In the genomic region with DNA sequence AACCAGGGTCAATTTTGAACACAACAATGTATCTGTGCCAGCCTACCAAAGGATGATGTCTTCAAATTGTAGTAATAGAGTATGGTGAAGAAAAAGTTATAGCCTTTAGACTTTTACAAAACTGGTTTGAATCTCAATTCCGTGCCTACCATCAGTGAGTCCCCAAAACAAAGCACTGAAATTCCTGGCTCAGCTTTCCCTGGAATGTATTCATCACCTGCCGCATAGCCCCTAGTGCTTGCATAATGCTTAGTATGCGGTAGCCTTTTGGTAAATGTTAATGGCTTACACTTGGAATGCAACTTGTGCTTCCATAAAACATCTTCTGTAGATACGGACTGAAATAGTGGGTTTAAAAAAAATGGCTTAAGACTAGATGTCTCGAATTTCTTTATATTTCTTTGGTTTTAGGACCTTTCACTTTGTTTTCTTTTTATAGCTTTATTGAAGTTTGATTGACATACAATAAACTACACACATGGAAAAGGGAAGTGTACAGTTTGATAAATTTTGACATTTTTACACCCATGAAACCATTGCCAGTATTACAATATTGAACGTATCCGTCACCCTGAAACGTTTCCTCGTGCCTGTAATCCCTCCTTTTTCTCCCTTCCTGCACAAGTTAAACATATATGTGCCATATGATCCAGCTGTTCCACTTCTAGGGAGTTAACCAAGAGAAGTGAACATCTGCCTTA, we compare ENCODE assay signal across 17 cellular contexts. TPM values are rescaled to one million over a fixed set of nuclear protein-coding genes. Genes with fewer than 3 reads are reported as not detected.
A peak's percentile ranks its signal among the peaks of the same experiment; 100 is the strongest.
DNase-seq lines count a peak whose midpoint lies in the region; ATAC-seq and TF ChIP-seq lines count a peak whose summit lies in the region.
"Had no signal": no experiment of that assay in that cellular context is flagged by ENCODE, and none has a peak within 500 bp of the region (broad histone marks: within the 10 kb centered on the region; RNA-seq: fewer than 3 reads in every experiment).

No MANE protein-coding gene starts in this region.

- no peak overlapping the region for H3T11ph ChIP-seq in H9 (ENCODE audit: low read length)

- H4K91ac ChIP-seq in H9 (ENCODE audit: insufficient read length, low read depth, low read length): no peak overlapping the region

- no peak overlapping the region for H2BK15ac ChIP-seq in H9 (ENCODE audit: low read depth, low read length)

- no peaks in the 10 kb centered on the region for H3K27me3 ChIP-seq in H9 (ENCODE audit: insufficient read depth, low read length)
- no peaks in the 10 kb centered on the region for H3K27me3 ChIP-seq in iPS-15b (ENCODE audit: control insufficient read depth, insufficient read depth, low read length)
- H3K27me3 ChIP-seq in neutrophil: no peaks in the 10 kb centered on the region
- H3K27me3 ChIP-seq: ovary, Peyer's patch, suprapubic skin had no signal

- peaks cover 5% of the 10 kb centered on the region; the same call in 1 of the 2 replicates for H3K79me2 ChIP-seq in H9 (ENCODE audit: insufficient read depth, low read length)

- no peak overlapping the region for H4K5ac ChIP-seq in H9 (ENCODE audit: insufficient read length, low read depth, low read length)

- intact Hi-C loops in lower leg skin (cut with DNase I; ENCODE audit: low total_unique reads): no loop called here

- H3K23ac ChIP-seq in H9 (ENCODE audit: insufficient read length, low read depth, low read length): no peak overlapping the region

- WGBS in H9 (ENCODE audit: extremely low coverage, insufficient read length, low lambda C conversion rate): no CpG with 5 or more reads among the region's 9 CpGs
- 76 to 77% methylated on average over 9 of the region's 9 CpGs for WGBS in lower leg skin, 2 donors

- no peak overlapping the region for H2BK20ac ChIP-seq in H9 (ENCODE audit: low read depth, low read length, poor library complexity, severe bottlenecking)

- H3K36me3 ChIP-seq in iPS-15b (ENCODE audit: control insufficient read depth, insufficient read depth, low read length): peaks cover 9% of the 10 kb centered on the region
- peaks cover 29% of the 10 kb centered on the region for H3K36me3 ChIP-seq in neutrophil
- H3K36me3 ChIP-seq: ovary had no signal

- no peaks in the 10 kb centered on the region for H4K20me1 ChIP-seq in H9 (ENCODE audit: control insufficient read depth, insufficient read depth, insufficient read length)

- CTCF ChIA-PET in WTC11 (lab: Charles Lee): interaction anchor here (0.8 to 2.0 kb wide), 3 partner anchors 41 to 193 kb away, joined by 3 to 17 read pairs (median 3); no protein-coding TSS in a partner anchor

- peak overlapping the region; percentile 95 for H3K27ac ChIP-seq in H9 (ENCODE audit: insufficient read length, low read depth, low read length)
- H3K27ac ChIP-seq in neutrophil: peak overlapping the region; percentile 14
- H3K27ac ChIP-seq: ovary, Peyer's patch, suprapubic skin had no signal

- H3K9ac ChIP-seq in H9 (ENCODE audit: extremely low read depth, insufficient read length, low read length) (no peak overlapping the region), iPS-15b (ENCODE audit: low read depth, low read length) (no peak overlapping the region)

- peak overlapping the region; percentile 88 to 98 (median 93) for H3K27ac Mint-ChIP-seq in H9
- H3K27ac Mint-ChIP-seq in WTC11: peak overlapping the region; percentile 94

- H3K4me2 ChIP-seq in H9 (ENCODE audit: insufficient read depth, insufficient read length, low read length): peak overlapping the region; percentile 5

- H3K56ac ChIP-seq in H9 (ENCODE audit: insufficient read length, low read depth, low read length): no peak overlapping the region

- no peak overlapping the region for H2BK5ac ChIP-seq in H9 (ENCODE audit: insufficient read length, low read length)

- H3K4me1 Mint-ChIP-seq in H9 (peaks cover 51 to 58% of the 10 kb centered on the region in 2 experiments), WTC11 (peaks cover 60% of the 10 kb centered on the region)

- no peak overlapping the region for H2BK120ac ChIP-seq in H9 (ENCODE audit: low read depth, low read length, poor library complexity, severe bottlenecking)

- TF ChIP-seq CTCF in H9 (conservative IDR thresholded peaks at IDR 0.05) (no peak), WTC11 (IDR thresholded peaks at IDR 0.05) (no peak), neutrophil (IDR thresholded peaks at IDR 0.05) (no peak), lower leg skin (IDR thresholded peaks at IDR 0.05) (no peak)

- H3K9me3 Mint-ChIP-seq in H9 (no peaks in the 10 kb centered on the region), WTC11 (no peaks in the 10 kb centered on the region)

- H2AK5ac ChIP-seq in H9 (ENCODE audit: insufficient read length, low read length): no peak overlapping the region

- H3K27me3 Mint-ChIP-seq in H9 (ENCODE audit: low read depth) (no peaks in the 10 kb centered on the region), WTC11 (ENCODE audit: low read depth) (no peaks in the 10 kb centered on the region)

- H3K4me1 ChIP-seq in H9 (ENCODE audit: insufficient read depth, low read length) (peaks cover 8% of the 10 kb centered on the region; the same call in 1 of the 2 replicates), iPS-15b (ENCODE audit: control insufficient read depth, insufficient read depth, low read length) (peaks cover 26% of the 10 kb centered on the region), neutrophil (ENCODE audit: control insufficient read depth in 1 of 2, insufficient read depth in 1 of 2, low read depth in 1 of 2, low read length in 1 of 2) (peaks cover 0 to 14% of the 10 kb centered on the region in 2 experiments)
- H3K4me1 ChIP-seq: suprapubic skin had no signal

- ATAC-seq in WTC11 (peak; percentile 94), left lobe of liver (no peak)
- ATAC-seq: SK-N-SH treated with all-trans-retinoic acid at 6 μM for 48 hours had no signal

- H3K9me3 ChIP-seq in H9 (ENCODE audit: control insufficient read depth, low read depth, low read length) (no peaks in the 10 kb centered on the region), iPS-15b (ENCODE audit: control insufficient read depth, insufficient read depth, low read length) (no peaks in the 10 kb centered on the region), neutrophil (no peaks in the 10 kb centered on the region)
- H3K9me3 ChIP-seq: ovary, Peyer's patch, suprapubic skin had no signal

- H3K4me3 ChIP-seq in iPS-15b (ENCODE audit: low read depth, low read length) (peak overlapping the region; percentile 27), neutrophil (ENCODE audit: low read depth in 1 of 2, low read length in 1 of 2) (no peak overlapping the region), lower leg skin (ENCODE audit: low read depth, poor library complexity, severe bottlenecking) (no peak overlapping the region)
- H3K4me3 ChIP-seq: ovary, Peyer's patch, suprapubic skin had no signal

- peaks cover 9 to 29% (median 21%) of the 10 kb centered on the region in 3 experiments; a peak in 5 of 7 replicates for H3K36me3 Mint-ChIP-seq in H9 (ENCODE audit: insufficient read depth in 1 of 3, low read depth in 3 of 3)
- H3K36me3 Mint-ChIP-seq in WTC11: peaks cover 20% of the 10 kb centered on the region

- DNase-seq in H9: peak; percentile 70
- peak; percentile 56 for DNase-seq in WTC11 (ENCODE audit: low spot score)
- DNase-seq in activated CD4-positive, alpha-beta T cell treated with anti-CD3 and anti-CD28 coated beads for 48 hours: no peak
- DNase-seq in left lobe of liver (ENCODE audit: low spot score): no peak
- no peak for DNase-seq in lower leg skin (ENCODE audit: low spot score in 2 of 2)
- DNase-seq in SW480 (ENCODE audit: low spot score): no peak
- DNase-seq: foreskin melanocyte; midbrain; NCI-H1092; NCI-H774; ovary; Peyer's patch; stimulated activated CD4-positive, alpha-beta T cell treated with anti-CD3 and anti-CD28 coated beads, Interleukin-4, amount 100 ng/mL, for 1 hour had no signal

- no peak overlapping the region for H3K4ac ChIP-seq in H9 (ENCODE audit: low read depth, low read length)

- no peaks in the 10 kb centered on the region for H3K23me2 ChIP-seq in H9 (ENCODE audit: insufficient read length, low read depth, low read length, poor library complexity, severe bottlenecking)

- no peak overlapping the region for H3K18ac ChIP-seq in H9 (ENCODE audit: insufficient read length, low read depth, low read length)

- no peak overlapping the region for H2AFZ ChIP-seq in H9 (ENCODE audit: low read length)

- POLR2A ChIA-PET in WTC11 (lab: Charles Lee): no interaction called here

- no peak overlapping the region for H4K8ac ChIP-seq in H9 (replicated peaks; ENCODE audit: insufficient read length, low read depth, low read length)

- no peaks in the 10 kb centered on the region for H3K79me1 ChIP-seq in H9 (ENCODE audit: insufficient read depth, low read depth, low read length, poor library complexity, severe bottlenecking)

- H2BK12ac ChIP-seq in H9 (ENCODE audit: insufficient read length, low read depth, low read length): no peak overlapping the region

- TF ChIP-seq POLR2A in lower leg skin (IDR thresholded peaks at IDR 0.05): no peak

- peak overlapping the region; percentile 1 to 33 for H3K4me3 Mint-ChIP-seq in H9
- H3K4me3 Mint-ChIP-seq in WTC11: peak overlapping the region; percentile 53

- H3K14ac ChIP-seq in H9 (ENCODE audit: insufficient read depth, low read length): no peak overlapping the region

TF ChIP-seq in WTC11, 78 proteins besides CTCF, POLR2A, EP300 and RAD21:
- TF ChIP-seq TEAD1 (CRISPR knock-in tag; IDR thresholded peaks at IDR 0.05) (peak; percentile 89; the same call in 1 of the 2 replicates), TEAD4 (CRISPR knock-in tag; IDR thresholded peaks at IDR 0.05) (peak; percentile 86; the same call in 1 of the 2 replicates), ZNF263 (CRISPR knock-in tag; IDR thresholded peaks at IDR 0.05; ENCODE audit: low read depth) (no peak)
TF ChIP-seq in WTC11: peak in this region for 2.

RNA-seq across cellular contexts. Expression of a gene that starts 12.1 kb away (rescaled TPM):
- total RNA-seq in H9 (2021) (52.8 and 54.7 TPM in 2 replicates), WTC11 (2021) (79.0 to 80.3 TPM (median 79.6 TPM) in 3 replicates), left lobe of liver (19.7 TPM), lower leg skin (10 to 100 TPM; 23.8 to 34.6 (median 32.1) TPM)

Comparison
In these comparisons a context has a peak if more than half of its experiments do, and no peak if none do; other contexts are left out.
1. DNase-seq: peak in H9 (single experiment) and WTC11 (single experiment); none in activated CD4-positive, alpha-beta T cell treated with anti-CD3 and anti-CD28 coated beads for 48 hours (single experiment), left lobe of liver (single experiment), lower leg skin (0 of 2) and SW480 (single experiment).